ENCODE assay signal across 10 cellular contexts in the genomic region with DNA sequence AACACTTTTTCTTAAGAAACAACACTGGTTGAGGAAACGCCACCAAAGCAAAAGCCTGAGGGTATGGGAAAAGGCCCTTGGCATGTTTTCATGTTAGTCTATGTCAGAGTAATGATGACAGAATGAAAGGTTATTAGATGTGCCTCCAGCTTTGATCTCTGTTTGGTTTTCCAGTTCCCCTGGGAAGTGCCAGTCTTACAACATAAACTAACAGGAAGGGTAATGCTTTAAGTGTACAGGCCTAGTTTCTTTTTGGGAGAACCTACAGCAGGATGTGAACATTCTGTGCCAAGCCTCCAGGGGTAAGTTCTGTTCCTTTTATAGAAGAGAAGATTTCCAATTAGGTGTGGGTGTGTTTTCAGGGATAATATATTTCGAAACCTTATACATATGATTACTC.
DNase-seq lines count a peak whose midpoint lies in the region; ATAC-seq and TF ChIP-seq lines count a peak whose summit lies in the region.
"Had no signal": no experiment of that assay in that cellular context is flagged by ENCODE, and none has a peak within 500 bp of the region (broad histone marks: within the 10 kb centered on the region; RNA-seq: fewer than 3 reads in every experiment).

No MANE protein-coding gene starts in this region.

- H3K4me3 ChIP-seq in GM23248 (no peak overlapping the region), adrenal gland (no peak overlapping the region), skeletal muscle satellite cell (ENCODE audit: low read length) (no peak overlapping the region)
- H3K4me3 ChIP-seq: GM23338 had no signal

- 55 to 77% methylated on average over 2 of the region's 2 CpGs for WGBS in GM23248 (ENCODE audit: low coverage in 1 of 2, low lambda C conversion rate in 2 of 2, missing lambda C conversion rate in 2 of 2), 2 experiments
- 82 to 88% (median 83%) methylated on average over 2 of the region's 2 CpGs for WGBS in adrenal gland, 4 donors

- H2AFZ ChIP-seq in GM23248: 0 out of 2 replicates have a peak overlapping the region, but pooled peaks have one; percentile 13
- H2AFZ ChIP-seq: GM23338 had no signal

- H3K9ac ChIP-seq in GM23248 (peak overlapping the region; percentile 36), skeletal muscle satellite cell (ENCODE audit: low read depth, low read length) (peak overlapping the region; percentile 75)

- H3K4me2 ChIP-seq in GM23248 (ENCODE audit: unreplicated experiment) (peak overlapping the region; percentile 48), skeletal muscle satellite cell (ENCODE audit: low read length) (peak overlapping the region; percentile 39)
- H3K4me2 ChIP-seq: GM23338 had no signal

- ATAC-seq in HG02678 (IDR thresholded peaks at IDR 0.05; ENCODE audit: unreplicated experiment) (no peak), HG02763 (IDR thresholded peaks at IDR 0.05; ENCODE audit: unreplicated experiment) (no peak)
- ATAC-seq: activated CD8-positive, alpha-beta memory T cell treated with anti-CD3 and anti-CD28 coated beads, Interleukin-2, amount 10 ng/mL, durations not matched to agents 7 days and 5 days; GM23338 had no signal

- H3K4me3 Mint-ChIP-seq in glutamatergic neuron (ENCODE audit: unreplicated experiment): peak overlapping the region; percentile 3
- H3K4me3 Mint-ChIP-seq: activated CD8-positive, alpha-beta memory T cell treated with anti-CD3 and anti-CD28 coated beads, Interleukin-2, amount 10 ng/mL, durations not matched to agents 7 days and 5 days; GM23338 had no signal

- H3K27ac ChIP-seq in GM23248 (peak overlapping the region; percentile 88), adrenal gland (peak overlapping the region; percentile 20 to 81 (median 55))

- in situ Hi-C loops in GM23248 (cut with MboI): no loop called here

- H3K9me3 Mint-ChIP-seq in glutamatergic neuron (ENCODE audit: unreplicated experiment): peaks cover 2% of the 10 kb centered on the region
- H3K9me3 Mint-ChIP-seq: GM23338 had no signal

- DNase-seq in GM23248 (peak; percentile 63), adrenal gland (no peak), glutamatergic neuron (no peak), cerebellar nuclear complex (lab: John Stamatoyannopoulos, UW) (no peak), HK-2 (ENCODE audit: unreplicated experiment) (no peak)
- DNase-seq: activated CD8-positive, alpha-beta memory T cell treated with anti-CD3 and anti-CD28 coated beads, Interleukin-2, amount 10 ng/mL, durations not matched to agents 7 days and 5 days had no signal

- no peaks in the 10 kb centered on the region; the same call in 1 of the 2 replicates for H3K9me2 ChIP-seq in GM23248 (ENCODE audit: insufficient read depth)

- peaks cover 33% of the 10 kb centered on the region for H3F3A ChIP-seq in GM23248 (ENCODE audit: insufficient read depth)

- H3K36me3 ChIP-seq in GM23248 (ENCODE audit: low read depth) (no peaks in the 10 kb centered on the region), adrenal gland (replicated peaks in 1 of 2) (no peaks in the 10 kb centered on the region), skeletal muscle satellite cell (ENCODE audit: insufficient read depth, low read length) (no peaks in the 10 kb centered on the region)

- TF ChIP-seq POLR2A in adrenal gland (IDR thresholded peaks at IDR 0.05): no peak

- peaks cover 70% of the 10 kb centered on the region for H3K79me2 ChIP-seq in GM23248 (ENCODE audit: insufficient read depth)

- intact Hi-C loops in adrenal gland (cut with DNase I): no loop called here

- peaks cover 26% of the 10 kb centered on the region for H3K4me1 Mint-ChIP-seq in glutamatergic neuron (ENCODE audit: low read depth, unreplicated experiment)
- H3K4me1 Mint-ChIP-seq: activated CD8-positive, alpha-beta memory T cell treated with anti-CD3 and anti-CD28 coated beads, Interleukin-2, amount 10 ng/mL, durations not matched to agents 7 days and 5 days; GM23338 had no signal

- no peaks in the 10 kb centered on the region for H3K27me3 Mint-ChIP-seq in glutamatergic neuron (ENCODE audit: unreplicated experiment)
- H3K27me3 Mint-ChIP-seq: activated CD8-positive, alpha-beta memory T cell treated with anti-CD3 and anti-CD28 coated beads, Interleukin-2, amount 10 ng/mL, durations not matched to agents 7 days and 5 days had no signal

- TF ChIP-seq CTCF in adrenal gland (IDR thresholded peaks at IDR 0.05): no peak
- no peak for TF ChIP-seq CTCF in glutamatergic neuron (IDR thresholded peaks at IDR 0.05; ENCODE audit: partially characterized antibody, unreplicated experiment)

- H3K9me3 ChIP-seq in GM23248 (ENCODE audit: low read depth) (no peaks in the 10 kb centered on the region), adrenal gland (replicated peaks in 1 of 3) (no peaks in the 10 kb centered on the region), skeletal muscle satellite cell (replicated peaks; ENCODE audit: low read length) (no peaks in the 10 kb centered on the region)

- no peak overlapping the region for H3K27ac Mint-ChIP-seq in glutamatergic neuron (ENCODE audit: unreplicated experiment)
- H3K27ac Mint-ChIP-seq: activated CD8-positive, alpha-beta memory T cell treated with anti-CD3 and anti-CD28 coated beads, Interleukin-2, amount 10 ng/mL, durations not matched to agents 7 days and 5 days; GM23338 had no signal

- H3K4me1 ChIP-seq in GM23248 (ENCODE audit: insufficient read depth) (peaks cover 35% of the 10 kb centered on the region), adrenal gland (replicated peaks in 1 of 2) (peaks cover 16 to 42% of the 10 kb centered on the region in 2 donors), skeletal muscle satellite cell (ENCODE audit: control insufficient read depth, insufficient read depth, low read length) (peaks cover 36% of the 10 kb centered on the region)

- no peaks in the 10 kb centered on the region for H3K27me3 ChIP-seq in GM23248 (replicated peaks; ENCODE audit: insufficient read depth)
- no peaks in the 10 kb centered on the region for H3K27me3 ChIP-seq in adrenal gland
- H3K27me3 ChIP-seq in skeletal muscle satellite cell (ENCODE audit: control insufficient read depth, insufficient read depth, low read length): no peaks in the 10 kb centered on the region

- no peaks in the 10 kb centered on the region for H3K36me3 Mint-ChIP-seq in glutamatergic neuron (ENCODE audit: unreplicated experiment)

- H4K20me1 ChIP-seq in GM23248 (ENCODE audit: insufficient read depth): no peaks in the 10 kb centered on the region
